ENCODE assay signal across 10 cellular contexts in genomic region chr1:27137544-27138075, GRCh38.
DNase-seq lines count a peak whose midpoint lies in the region; ATAC-seq lines count a peak whose summit lies in the region.
"Had no signal": no experiment of that assay in that cellular context is flagged by ENCODE, and none has a peak within 500 bp of the region (broad histone marks: within the 10 kb centered on the region; RNA-seq: fewer than 3 reads in every experiment).

No MANE protein-coding gene starts in this region.

- peaks cover 3% of the 10 kb centered on the region for H3K36me3 Mint-ChIP-seq in activated naive CD8-positive, alpha-beta T cell
- H3K36me3 Mint-ChIP-seq in stimulated activated memory B cell treated with anti-CD40 and anti-IgM and Interleukin-4, amounts not matched to agents 10 μg/mL and 1 μg/mL and 100 μg/mL, for 72 hours = peaks cover 7% of the 10 kb centered on the region

- DNase-seq in NCI-H345 (lab: John Stamatoyannopoulos, UW) (peak; percentile 9), NCI-H345 treated with DMSO at 0.1 percent for 48 hours (lab: John Stamatoyannopoulos, UW; ENCODE audit: unreplicated experiment) (no peak), kidney tubule cell (ENCODE audit: low spot score) (peak; percentile 59), T-helper 9 cell (no peak), glomerular visceral epithelial cell (ENCODE audit: extremely low spot score) (no peak)
- DNase-seq: cortex of kidney had no signal

- H3K4me3 Mint-ChIP-seq in activated naive CD8-positive, alpha-beta T cell = peak overlapping the region; percentile 87
- no peak overlapping the region for H3K4me3 Mint-ChIP-seq in stimulated activated memory B cell treated with anti-CD40 and anti-IgM and Interleukin-4, amounts not matched to agents 10 μg/mL and 1 μg/mL and 100 μg/mL, for 72 hours

- no peak for ATAC-seq in stimulated activated memory B cell treated with anti-CD40 and anti-IgM and Interleukin-4, amounts not matched to agents 10 μg/mL and 1 μg/mL and 100 μg/mL, for 72 hours
- ATAC-seq in HG02870 (IDR thresholded peaks at IDR 0.05; ENCODE audit: unreplicated experiment) = no peak
- ATAC-seq: A549 had no signal

- no peaks in the 10 kb centered on the region for H3K27me3 Mint-ChIP-seq in activated naive CD8-positive, alpha-beta T cell
- H3K27me3 Mint-ChIP-seq in stimulated activated memory B cell treated with anti-CD40 and anti-IgM and Interleukin-4, amounts not matched to agents 10 μg/mL and 1 μg/mL and 100 μg/mL, for 72 hours = no peaks in the 10 kb centered on the region

- peaks cover 62% of the 10 kb centered on the region for H3K4me1 Mint-ChIP-seq in activated naive CD8-positive, alpha-beta T cell (ENCODE audit: low read depth)
- peaks cover 72% of the 10 kb centered on the region for H3K4me1 Mint-ChIP-seq in stimulated activated memory B cell treated with anti-CD40 and anti-IgM and Interleukin-4, amounts not matched to agents 10 μg/mL and 1 μg/mL and 100 μg/mL, for 72 hours

- H3K9me3 Mint-ChIP-seq in activated naive CD8-positive, alpha-beta T cell (ENCODE audit: low read depth) = no peaks in the 10 kb centered on the region
- no peaks in the 10 kb centered on the region for H3K9me3 Mint-ChIP-seq in stimulated activated memory B cell treated with anti-CD40 and anti-IgM and Interleukin-4, amounts not matched to agents 10 μg/mL and 1 μg/mL and 100 μg/mL, for 72 hours

- peak overlapping the region; percentile 100 for H3K27ac Mint-ChIP-seq in activated naive CD8-positive, alpha-beta T cell
- H3K27ac Mint-ChIP-seq in stimulated activated memory B cell treated with anti-CD40 and anti-IgM and Interleukin-4, amounts not matched to agents 10 μg/mL and 1 μg/mL and 100 μg/mL, for 72 hours = peak overlapping the region; percentile 93

Comparison
In these comparisons a context has a peak if more than half of its experiments do, and no peak if none do; other contexts are left out.
1. DNase-seq: peak in NCI-H345 (single experiment) and kidney tubule cell (single experiment); none in NCI-H345 treated with DMSO at 0.1 percent for 48 hours (single experiment), T-helper 9 cell (single experiment) and glomerular visceral epithelial cell (single experiment).